ENCODE assay signal across 8 cellular contexts in the genomic region with DNA sequence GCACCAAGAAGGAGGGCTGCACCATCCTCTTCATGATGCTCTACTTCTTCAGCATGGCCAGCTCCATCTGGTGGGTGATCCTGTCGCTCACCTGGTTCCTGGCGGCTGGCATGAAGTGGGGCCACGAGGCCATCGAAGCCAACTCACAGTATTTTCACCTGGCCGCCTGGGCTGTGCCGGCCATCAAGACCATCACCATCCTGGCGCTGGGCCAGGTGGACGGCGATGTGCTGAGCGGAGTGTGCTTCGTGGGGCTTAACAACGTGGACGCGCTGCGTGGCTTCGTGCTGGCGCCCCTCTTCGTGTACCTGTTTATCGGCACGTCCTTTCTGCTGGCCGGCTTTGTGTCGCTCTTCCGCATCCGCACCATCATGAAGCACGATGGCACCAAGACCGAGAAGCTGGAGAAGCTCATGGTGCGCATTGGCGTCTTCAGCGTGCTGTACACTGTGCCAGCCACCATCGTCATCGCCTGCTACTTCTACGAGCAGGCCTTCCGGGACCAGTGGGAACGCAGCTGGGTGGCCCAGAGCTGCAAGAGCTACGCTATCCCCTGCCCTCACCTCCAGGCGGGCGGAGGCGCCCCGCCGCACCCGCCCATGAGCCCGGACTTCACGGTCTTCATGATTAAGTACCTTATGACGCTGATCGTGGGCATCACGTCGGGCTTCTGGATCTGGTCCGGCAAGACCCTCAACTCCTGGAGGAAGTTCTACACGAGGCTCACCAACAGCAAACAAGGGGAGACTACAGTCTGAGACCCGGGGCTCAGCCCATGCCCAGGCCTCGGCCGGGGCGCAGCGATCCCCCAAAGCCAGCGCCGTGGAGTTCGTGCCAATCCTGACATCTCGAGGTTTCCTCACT. TPM values are rescaled to one million over a fixed set of nuclear protein-coding genes. Genes with fewer than 3 reads are reported as not detected.
DNase-seq lines count a peak whose midpoint lies in the region; ATAC-seq and TF ChIP-seq lines count a peak whose summit lies in the region.

No MANE protein-coding gene starts in this region.

- DNase-seq in DND-41: no peak
- no peak for DNase-seq in WERI-Rb-1
- peak; percentile 14 to 66 (median 54) for DNase-seq in heart left ventricle
- DNase-seq in medulla oblongata (ENCODE audit: extremely low spot score): no peak

- no peak overlapping the region for H3K27ac ChIP-seq in DND-41 (ENCODE audit: low read length)
- no peak overlapping the region for H3K27ac ChIP-seq in WERI-Rb-1
- H3K27ac ChIP-seq in heart left ventricle: peak overlapping the region in 9 of 12 donors; percentile 59 to 97 (median 95)
- no peak overlapping the region for H3K27ac ChIP-seq in rectal smooth muscle tissue (ENCODE audit: low read depth, low read length)

- H3K9ac ChIP-seq in DND-41 (ENCODE audit: low read depth, low read length): no peak overlapping the region
- no peak overlapping the region for H3K9ac ChIP-seq in rectal smooth muscle tissue (ENCODE audit: low read length)

- peak overlapping the region in 1 of 2 experiments; percentile 57; a peak in 1 of 4 replicates for H3K4me3 ChIP-seq in DND-41 (ENCODE audit: low read depth in 1 of 2, low read length in 2 of 2)
- H3K4me3 ChIP-seq in WERI-Rb-1 (ENCODE audit: low read depth, low read length): no peak overlapping the region
- H3K4me3 ChIP-seq in heart left ventricle: peak overlapping the region; percentile 8 to 95 (median 84)
- peak overlapping the region; percentile 69 for H3K4me3 ChIP-seq in rectal smooth muscle tissue (ENCODE audit: low read length)

- TF ChIP-seq CTCF in DND-41 (IDR thresholded peaks at IDR 0.05; ENCODE audit: borderline replicate concordance, extremely low read depth, low read length, poor library complexity, severe bottlenecking) (no peak), WERI-Rb-1 (IDR thresholded peaks at IDR 0.05; ENCODE audit: low read depth, low read length) (0 out of 2 replicates have a peak, but pooled peaks have one; percentile 3), heart left ventricle (IDR thresholded peaks at IDR 0.05) (no peak)

- H3K79me2 ChIP-seq in DND-41 (ENCODE audit: insufficient read depth, low read length): no peaks in the 10 kb centered on the region

- H3K4me1 ChIP-seq in DND-41 (ENCODE audit: insufficient read depth, low read length): peaks cover 42% of the 10 kb centered on the region
- H3K4me1 ChIP-seq in heart left ventricle: peaks cover 0 to 44% (median 19%) of the 10 kb centered on the region in 12 donors
- H3K4me1 ChIP-seq in rectal smooth muscle tissue (ENCODE audit: control insufficient read depth, insufficient read depth, low read length): peaks cover 6% of the 10 kb centered on the region

- TF ChIP-seq POLR2A in heart left ventricle (IDR thresholded peaks at IDR 0.05): no peak

- H2AFZ ChIP-seq in DND-41 (ENCODE audit: low read depth, low read length): no peak overlapping the region

- WGBS in heart left ventricle, 4 donors: 37 to 51% (median 50%) methylated on average over 55 to 58 of the region's 58 CpGs

- H3K9me3 ChIP-seq in DND-41 (ENCODE audit: insufficient read depth, low read length, severe bottlenecking) (no peaks in the 10 kb centered on the region), WERI-Rb-1 (ENCODE audit: severe bottlenecking) (no peaks in the 10 kb centered on the region), heart left ventricle (no peaks in the 10 kb centered on the region)

- H4K20me1 ChIP-seq in DND-41 (ENCODE audit: insufficient read depth, low read length): peaks cover 13% of the 10 kb centered on the region

- intact Hi-C loops in heart left ventricle (cut with DNase I): loop anchor here in 5 of 10 donors (5.0 to 10.0 kb wide), 3 partner anchors 179 to 369 kb away; no protein-coding TSS in a partner anchor

- H3K4me2 ChIP-seq in DND-41 (ENCODE audit: insufficient read depth, low read length): peak overlapping the region; percentile 73

- H3K27me3 ChIP-seq in DND-41 (ENCODE audit: insufficient read depth, low read length, poor library complexity) (peaks cover 28% of the 10 kb centered on the region), WERI-Rb-1 (ENCODE audit: insufficient read depth, low read depth, severe bottlenecking) (no peaks in the 10 kb centered on the region), heart left ventricle (peaks cover 0 to 15% (median 0%) of the 10 kb centered on the region in 9 donors), rectal smooth muscle tissue (ENCODE audit: control insufficient read depth, insufficient read depth, low read length) (no peaks in the 10 kb centered on the region)

- H3K36me3 ChIP-seq in DND-41 (ENCODE audit: insufficient read depth, low read length) (no peaks in the 10 kb centered on the region; the same call in 1 of the 2 replicates), WERI-Rb-1 (no peaks in the 10 kb centered on the region; the same call in 1 of the 2 replicates), heart left ventricle (no peaks in the 10 kb centered on the region), rectal smooth muscle tissue (ENCODE audit: control insufficient read depth, insufficient read depth, low read length) (no peaks in the 10 kb centered on the region)

- ATAC-seq in DND-41 (ENCODE audit: insufficient read depth, low read depth) (no peak), heart left ventricle (no peak), HG02678 (IDR thresholded peaks at IDR 0.05; ENCODE audit: unreplicated experiment) (no peak), HG03432 (IDR thresholded peaks at IDR 0.05; ENCODE audit: unreplicated experiment) (no peak), GM18870 (IDR thresholded peaks at IDR 0.05; ENCODE audit: unreplicated experiment) (no peak)

RNA-seq across cellular contexts. Expression of gene FZD1, which starts 2.1 kb away (rescaled TPM):
- 10 to 100 TPM; 11.5 to 29.8 (median 17.9) TPM for total RNA-seq in heart left ventricle
- polyA plus RNA-seq in heart left ventricle: 1 to 10 TPM; 4.7 to 9.9 TPM

Comparison
In these comparisons a context has a peak if more than half of its experiments do, and no peak if none do; other contexts are left out.
1. DNase-seq: peak in heart left ventricle (5 of 5); none in DND-41 (single experiment), WERI-Rb-1 (single experiment) and medulla oblongata (single experiment).
2. H3K27ac ChIP-seq: peak in heart left ventricle (9 of 12); none in DND-41 (single experiment), WERI-Rb-1 (single experiment) and rectal smooth muscle tissue (single experiment).